ENCODE assay signal across 8 cellular contexts in the genomic region with DNA sequence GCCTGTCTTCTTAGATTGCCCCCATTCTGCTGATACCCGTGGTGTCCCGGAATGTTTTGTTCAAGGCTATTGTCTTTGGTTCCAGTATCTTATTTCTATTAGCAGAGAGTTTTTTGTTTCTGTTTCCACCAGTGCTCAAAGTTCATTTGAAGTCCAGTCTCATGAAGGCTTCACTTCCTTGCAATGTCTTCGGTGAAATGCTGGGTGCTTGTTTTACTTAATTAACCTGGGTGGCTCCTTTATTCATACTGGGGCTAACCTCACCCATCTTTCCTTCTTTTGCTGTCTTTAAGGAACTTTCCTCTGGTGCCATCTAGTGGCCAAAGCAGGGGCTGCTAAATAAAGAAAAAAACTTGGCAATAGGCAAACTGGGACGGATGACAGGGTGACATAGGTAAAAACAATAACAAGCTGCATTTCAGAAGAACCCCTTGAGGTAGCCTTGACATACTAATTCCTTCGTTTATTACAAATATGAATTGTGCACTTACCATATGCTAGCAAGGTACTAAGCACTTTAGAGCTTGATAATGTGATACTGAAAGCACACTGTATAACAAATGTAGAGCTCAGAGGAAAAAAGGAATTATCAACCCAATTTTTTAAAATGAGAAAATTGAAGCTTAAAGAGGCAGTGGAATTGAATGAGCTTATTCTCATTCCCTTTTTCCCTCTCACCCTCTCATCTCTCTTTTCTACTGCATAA. TPM values are rescaled to one million over a fixed set of nuclear protein-coding genes. Genes with fewer than 3 reads are reported as not detected.
A peak's percentile ranks its signal among the peaks of the same experiment; 100 is the strongest.
DNase-seq lines count a peak whose midpoint lies in the region; ATAC-seq, FAIRE-seq and TF ChIP-seq lines count a peak whose summit lies in the region.

No MANE protein-coding gene starts in this region.

- peaks cover 0 to 1% of the 10 kb centered on the region in 2 experiments; a peak in 1 of 5 replicates for H3K27me3 ChIP-seq in HepG2 (ENCODE audit: control insufficient read depth in 1 of 2, insufficient read depth in 2 of 2, low read length in 2 of 2)

- no peak for TF ChIP-seq POLR2A in A549 (IDR thresholded peaks at IDR 0.05; ENCODE audit: low read length)
- no peak for TF ChIP-seq POLR2A in HepG2 (IDR thresholded peaks at IDR 0.05; ENCODE audit: insufficient read depth in 1 of 2, low read depth in 2 of 2, low read length in 2 of 2)

- H3K4me1 ChIP-seq in A549 (peaks cover 9% of the 10 kb centered on the region), HepG2 (ENCODE audit: insufficient read depth, low read length) (peaks cover 31% of the 10 kb centered on the region)

- no peaks in the 10 kb centered on the region for H3K36me3 ChIP-seq in HepG2 (replicated peaks in 1 of 2; ENCODE audit: control insufficient read depth in 1 of 2, insufficient read depth in 2 of 2, low read length in 2 of 2)

- TF ChIP-seq CTCF in A549 (IDR thresholded peaks at IDR 0.05) (peak; percentile 98), HepG2 (CRISPR knock-in tag; IDR thresholded peaks at IDR 0.05) (peak; percentile 93)

- DNase-seq in A549 (ENCODE audit: low read depth in 1 of 2, low spot score in 1 of 2), result peak; percentile 61 to 79
- DNase-seq in NCI-H446 (lab: John Stamatoyannopoulos, UW), result peak; percentile 56 to 76
- peak; percentile 44 for DNase-seq in activated CD4-positive, alpha-beta T cell treated with anti-CD3 and anti-CD28 coated beads for 1 hour
- DNase-seq in cerebellar cortex (ENCODE audit: low spot score), result peak; percentile 80
- DNase-seq in HepG2 (ENCODE audit: low spot score), result peak; percentile 84
- peak; percentile 35 to 54 (median 38) for DNase-seq in stimulated activated CD4-positive, alpha-beta T cell treated with anti-CD3 and anti-CD28 coated beads, TNF-alpha, amount 100 ng/mL, for 1 hour (ENCODE audit: low read depth in 3 of 3, low spot score in 1 of 3)

- peak overlapping the region; percentile 69 to 74 for H3K27ac ChIP-seq in A549
- H3K27ac ChIP-seq in HepG2 (ENCODE audit: extremely low read length, insufficient read depth, low read length), result no peak overlapping the region

- H4K20me1 ChIP-seq in HepG2 (ENCODE audit: insufficient read depth, low read length), result no peaks in the 10 kb centered on the region

- intact Hi-C loops in HepG2 (cut with micrococcal nuclease; ENCODE audit: unreplicated experiment), result loop anchor here (1.0 to 5.0 kb wide), 4 partner anchors 92 to 522 kb away; no protein-coding TSS in a partner anchor

- no peak overlapping the region for H3K9ac ChIP-seq in HepG2 (ENCODE audit: insufficient read depth, low read depth, low read length)

- CTCF ChIA-PET in A549 (lab: Yijun Ruan, JAX), result interaction anchor here (0.6 to 7.6 kb wide), 90 partner anchors 11 to 535 kb away, joined by 3 to 125 read pairs (median 4); partner anchors contain the start of genes HLF, MMD, PCTP and TMEM100
- CTCF ChIA-PET in HepG2 (lab: Yijun Ruan, JAX; ENCODE audit: low intra/inter-chr PET ratio, low total read pairs), result interaction anchor here (0.6 to 2.4 kb wide), 4 partner anchors 120 to 521 kb away, joined by 4 to 28 read pairs (median 5); no protein-coding TSS in a partner anchor

- no peak overlapping the region for H3K4me3 ChIP-seq in A549
- H3K4me3 ChIP-seq in HepG2 (replicated peaks in 1 of 3; ENCODE audit: insufficient read depth in 1 of 3, low read depth in 2 of 3, low read length in 3 of 3), result no peak overlapping the region

- TF ChIP-seq RAD21 in A549 (conservative IDR thresholded peaks at IDR 0.05 in 1 of 2, IDR thresholded peaks at IDR 0.05 in 1 of 2) (peak; percentile 98 to 99), HepG2 (CRISPR knock-in tag; IDR thresholded peaks at IDR 0.05) (peak; percentile 90)

- H3K4me2 ChIP-seq in A549, result peak overlapping the region; percentile 37
- peak overlapping the region; percentile 27 for H3K4me2 ChIP-seq in HepG2 (ENCODE audit: low read depth, low read length)

- peak; percentile 82 for FAIRE-seq in A549 (lab: Jason Lieb, UNC)
- FAIRE-seq in HepG2 (lab: Jason Lieb, UNC), result peak; percentile 68

- POLR2A ChIA-PET in A549 (lab: Yijun Ruan, JAX) (interaction anchor here (0.8 kb wide), 1 partner anchor 93 kb away, joined by 4 read pairs; the partner anchor contains the start of gene MMD), HepG2 (lab: Yijun Ruan, JAX) (interaction anchor here (0.7 to 2.0 kb wide), 4 partner anchors 96 to 120 kb away, joined by 3 to 7 read pairs (median 4); no protein-coding TSS in a partner anchor)

- ATAC-seq in A549, result peak; percentile 55 to 88
- peak; percentile 74 for ATAC-seq in GM18517 (IDR thresholded peaks at IDR 0.05; ENCODE audit: unreplicated experiment)
- peak; percentile 62 for ATAC-seq in HG03196 (IDR thresholded peaks at IDR 0.05; ENCODE audit: unreplicated experiment)
- peak; percentile 81 for ATAC-seq in HepG2

- TF ChIP-seq EP300 in A549 (IDR thresholded peaks at IDR 0.05) (no peak), HepG2 (IDR thresholded peaks at IDR 0.05; ENCODE audit: low read depth in 2 of 2, low read length in 2 of 2) (0 out of 4 replicates have a peak, but pooled peaks of 1 of the 2 experiments have one; percentile 12), HepG2 (CRISPR knock-in tag; IDR thresholded peaks at IDR 0.05; ENCODE audit: borderline replicate concordance) (no peak)

- no peak overlapping the region for H2AFZ ChIP-seq in HepG2 (ENCODE audit: low read length)

- H3K9me3 ChIP-seq in A549 (no peaks in the 10 kb centered on the region), HepG2 (ENCODE audit: low read length) (no peaks in the 10 kb centered on the region)

- 22% methylated on average over 5 of the region's 5 CpGs for WGBS in A549 (ENCODE audit: missing lambda C conversion rate)
- 25% methylated on average over 5 of the region's 5 CpGs for WGBS in HepG2 (ENCODE audit: low lambda C conversion rate)

- in situ Hi-C loops in HepG2 (cut with HindIII; ENCODE audit: extremely low pct_ligation_motif_present, low pct_unique_long_range_greater_than_20kb), result loop anchor here (5.0 to 10.0 kb wide), 3 partner anchors 92 to 519 kb away; partner anchors contain the start of gene MMD

- BruUV-seq in HepG2 (replicated peaks; lab: Mats Ljungman, UMichigan), result no TSS peak

- H3K79me2 ChIP-seq in HepG2 (ENCODE audit: insufficient read depth, low read length), result no peaks in the 10 kb centered on the region

TF ChIP-seq in A549, 52 proteins besides CTCF, POLR2A, EP300 and RAD21:
- peak; percentile 98 for TF ChIP-seq SMC3 (IDR thresholded peaks at IDR 0.05)
- TF ChIP-seq, protein P1, sequence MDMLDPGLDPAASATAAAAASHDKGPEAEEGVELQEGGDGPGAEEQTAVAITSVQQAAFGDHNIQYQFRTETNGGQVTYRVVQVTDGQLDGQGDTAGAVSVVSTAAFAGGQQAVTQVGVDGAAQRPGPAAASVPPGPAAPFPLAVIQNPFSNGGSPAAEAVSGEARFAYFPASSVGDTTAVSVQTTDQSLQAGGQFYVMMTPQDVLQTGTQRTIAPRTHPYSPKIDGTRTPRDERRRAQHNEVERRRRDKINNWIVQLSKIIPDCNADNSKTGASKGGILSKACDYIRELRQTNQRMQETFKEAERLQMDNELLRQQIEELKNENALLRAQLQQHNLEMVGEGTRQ (IDR thresholded peaks at IDR 0.05), result no peak

TF ChIP-seq in HepG2, 621 proteins besides CTCF, POLR2A, EP300 and RAD21 (continues in another document):
- no peak for TF ChIP-seq ZNF20 (CRISPR knock-in tag; IDR thresholded peaks at IDR 0.05)
- no peak for TF ChIP-seq ZNF607 (CRISPR knock-in tag; IDR thresholded peaks at IDR 0.05; ENCODE audit: borderline replicate concordance)
- no peak for TF ChIP-seq MTA3 (CRISPR knock-in tag; IDR thresholded peaks at IDR 0.05)
- 0 out of 2 replicates have a peak, but pooled peaks have one; percentile 14 for TF ChIP-seq ZNF850 (CRISPR knock-in tag; conservative IDR thresholded peaks at IDR 0.05)
- TF ChIP-seq GLI4 (CRISPR knock-in tag; IDR thresholded peaks at IDR 0.05; ENCODE audit: borderline replicate concordance), result no peak
- TF ChIP-seq ZNF878 (CRISPR knock-in tag; IDR thresholded peaks at IDR 0.05), result no peak
- TF ChIP-seq KMT2A (CRISPR knock-in tag; IDR thresholded peaks at IDR 0.05), result 0 out of 2 replicates have a peak, but pooled peaks have one; percentile 31
- TF ChIP-seq HMG20A (CRISPR knock-in tag; IDR thresholded peaks at IDR 0.05; ENCODE audit: borderline replicate concordance), result peak; percentile 21; the same call in 1 of the 2 replicates
- TF ChIP-seq LCORL (IDR thresholded peaks at IDR 0.05), result no peak
- peak; percentile 33; the same call in 1 of the 2 replicates for TF ChIP-seq LCORL (CRISPR knock-in tag; IDR thresholded peaks at IDR 0.05)
- TF ChIP-seq HDAC1 (CRISPR knock-in tag; IDR thresholded peaks at IDR 0.05), result 0 out of 2 replicates have a peak, but pooled peaks have one; percentile 32
- no peak for TF ChIP-seq ZNF136 (CRISPR knock-in tag; IDR thresholded peaks at IDR 0.05; ENCODE audit: low read depth)

RNA-seq across cellular contexts. Expression of gene SMIM36, which starts 2.8 kb away (rescaled TPM):
- polyA plus RNA-seq in A549 (2011; rRNA removed) (not detected in 2 replicates), A549 (2017; fragmentation: RNase III; extraction: RNeasy Plus Mini Kit Qiagen cat#74134 plus additional on column Dnase treatment) (not detected in 3 replicates), HepG2 (2011; rRNA removed) (not detected in 2 replicates)
- polyA plus RNA-seq in A549 (2012; cell fraction: cytosol; rRNA removed), result not detected in 2 replicates
- polyA plus RNA-seq in A549 (2012; cell fraction: nucleus; rRNA removed), result not detected in 2 replicates
- polyA minus RNA-seq in A549 (2011; rRNA and poly(A)+ RNA removed), result not detected in 2 replicates
- total RNA-seq in HepG2 (2016; rRNA removed; fragmentation: Illumina TruSeq; extraction: Trizol), result not detected in 2 replicates
- not detected in 2 replicates for total RNA-seq in HepG2 (2016; cell fraction: cytosol; rRNA removed; fragmentation: Illumina TruSeq; extraction: Trizol; ENCODE audit: low read depth)
- not detected in 2 replicates for total RNA-seq in HepG2 (2016; cell fraction: insoluble cytoplasmic fraction; rRNA removed; fragmentation: Illumina TruSeq; extraction: Trizol)
- total RNA-seq in HepG2 (2016; cell fraction: membrane; rRNA removed; fragmentation: Illumina TruSeq; extraction: Trizol), result not detected in 2 replicates
- total RNA-seq in HepG2 (2016; cell fraction: nucleus; rRNA removed; fragmentation: Illumina TruSeq; extraction: Trizol), result not detected in 2 replicates
- not detected in 2 replicates for polyA plus RNA-seq in HepG2 (2011; cell fraction: cytosol; rRNA removed)
- polyA plus RNA-seq in HepG2 (2011; cell fraction: nucleus; rRNA removed), result not detected in 2 replicates
- not detected in 2 replicates for polyA plus RNA-seq in HepG2 (2012)
- polyA plus RNA-seq in HepG2 (2016; cell fraction: cytosol; fragmentation: Illumina TruSeq; extraction: Trizol; ENCODE audit: low read depth), result not detected in 2 replicates
- polyA plus RNA-seq in HepG2 (2016; cell fraction: insoluble cytoplasmic fraction; fragmentation: Illumina TruSeq; extraction: Trizol; ENCODE audit: low read depth), result not detected in 2 replicates
- not detected in 2 replicates for polyA plus RNA-seq in HepG2 (2016; cell fraction: membrane; fragmentation: Illumina TruSeq; extraction: Trizol; ENCODE audit: low read depth)
- not detected in 2 replicates for polyA plus RNA-seq in HepG2 (2016; cell fraction: nucleus; fragmentation: Illumina TruSeq; extraction: Trizol; ENCODE audit: insufficient read depth, low read depth)
- not detected in 2 replicates for polyA minus RNA-seq in HepG2 (2011; rRNA and poly(A)+ RNA removed; ENCODE audit: low replicate concordance)
- not detected in 2 replicates for polyA minus RNA-seq in HepG2 (2011; cell fraction: cytosol; rRNA and poly(A)+ RNA removed)
- not detected in 2 replicates for polyA minus RNA-seq in HepG2 (2011; cell fraction: nucleus; rRNA and poly(A)+ RNA removed)

Comparison
In these comparisons a context has a peak if more than half of its experiments do, and no peak if none do; other contexts are left out.
1. Of the 38 proteins assayed by ChIP-seq in both HepG2 and A549: peak only in HepG2: KDM5A and ZFP36; only in A549: none; in both: CTCF, RAD21 and SMC3; in neither: 31; mixed calls (peak in some experiments, not most) for 2.